Comparison of ENCODE assay signal across 10 cellular contexts in genomic region chr18:63253428-63254372, GRCh38.
DNase-seq lines count a peak whose midpoint lies in the region; ATAC-seq, FAIRE-seq and TF ChIP-seq lines count a peak whose summit lies in the region.
"Had no signal": no experiment of that assay in that cellular context is flagged by ENCODE, and none has a peak within 500 bp of the region (broad histone marks: within the 10 kb centered on the region; RNA-seq: fewer than 3 reads in every experiment).

No MANE protein-coding gene starts in this region.

- TF ChIP-seq EP300 in A549 (IDR thresholded peaks at IDR 0.05), result no peak

- no peaks in the 10 kb centered on the region for H3K4me1 ChIP-seq in A549
- no peaks in the 10 kb centered on the region for H3K4me1 ChIP-seq in astrocyte (ENCODE audit: insufficient read depth, low read length)
- peaks cover 10% of the 10 kb centered on the region for H3K4me1 ChIP-seq in lower lobe of right lung
- H3K4me1 ChIP-seq in prostate gland (replicated peaks), result peaks cover 4% of the 10 kb centered on the region
- H3K4me1 ChIP-seq in neural progenitor cell, result no peaks in the 10 kb centered on the region

- FAIRE-seq in A549 (lab: Jason Lieb, UNC) (no peak), astrocyte (lab: Jason Lieb, UNC) (peak; percentile 47)

- CTCF ChIA-PET in A549 (lab: Yijun Ruan, JAX), result no interaction called here

- TF ChIP-seq POLR2A in A549 (IDR thresholded peaks at IDR 0.05; ENCODE audit: low read length) (no peak), prostate gland (IDR thresholded peaks at IDR 0.05) (no peak), erythroblast (IDR thresholded peaks at IDR 0.05; ENCODE audit: low read length) (no peak)

- H3K27ac Mint-ChIP-seq in astrocyte (ENCODE audit: unreplicated experiment) (peak overlapping the region; percentile 6), neural progenitor cell (no peak overlapping the region)

- H3K27me3 ChIP-seq in astrocyte (ENCODE audit: insufficient read depth, low read length) (no peaks in the 10 kb centered on the region), lower lobe of right lung (ENCODE audit: low read depth) (no peaks in the 10 kb centered on the region), prostate gland (replicated peaks; ENCODE audit: insufficient read depth) (no peaks in the 10 kb centered on the region), neural progenitor cell (no peaks in the 10 kb centered on the region)

- H3K4me3 ChIP-seq in A549 (no peak overlapping the region), astrocyte (ENCODE audit: insufficient read depth, low read depth, low read length) (no peak overlapping the region), lower lobe of right lung (no peak overlapping the region), prostate gland (no peak overlapping the region), neural progenitor cell (no peak overlapping the region)

- H3K27ac ChIP-seq in A549, result no peak overlapping the region
- H3K27ac ChIP-seq in astrocyte (ENCODE audit: low read depth, low read length), result no peak overlapping the region
- H3K27ac ChIP-seq in lower lobe of right lung, result peak overlapping the region; percentile 26
- H3K27ac ChIP-seq in prostate gland, result no peak overlapping the region
- no peak overlapping the region for H3K27ac ChIP-seq in neural progenitor cell

- H3K9me3 Mint-ChIP-seq in astrocyte (ENCODE audit: unreplicated experiment) (no peaks in the 10 kb centered on the region), neural progenitor cell (peaks cover 11% of the 10 kb centered on the region)

- H4K20me1 ChIP-seq in astrocyte (ENCODE audit: insufficient read depth, low read length) (no peaks in the 10 kb centered on the region), neural progenitor cell (ENCODE audit: low read depth) (no peaks in the 10 kb centered on the region)

- H3K9ac ChIP-seq in astrocyte (ENCODE audit: low read length) (no peak overlapping the region), neural progenitor cell (no peak overlapping the region)

- H3K36me3 ChIP-seq in astrocyte (ENCODE audit: insufficient read depth, low read length) (no peaks in the 10 kb centered on the region), lower lobe of right lung (no peaks in the 10 kb centered on the region), prostate gland (no peaks in the 10 kb centered on the region), neural progenitor cell (no peaks in the 10 kb centered on the region)

- WGBS in A549 (ENCODE audit: missing lambda C conversion rate), result 36% methylated on average over 10 of the region's 10 CpGs
- WGBS in prostate gland, result 25% methylated on average over 10 of the region's 10 CpGs

- H3K9me3 ChIP-seq in A549 (no peaks in the 10 kb centered on the region), astrocyte (ENCODE audit: insufficient read depth, low read depth, low read length) (no peaks in the 10 kb centered on the region), lower lobe of right lung (no peaks in the 10 kb centered on the region), prostate gland (no peaks in the 10 kb centered on the region), neural progenitor cell (ENCODE audit: low read depth) (no peaks in the 10 kb centered on the region)

- H3K36me3 Mint-ChIP-seq in astrocyte (ENCODE audit: low read depth, unreplicated experiment), result no peaks in the 10 kb centered on the region
- H3K36me3 Mint-ChIP-seq in neural progenitor cell, result peaks cover 5% of the 10 kb centered on the region

- H3K4me2 ChIP-seq in A549, result no peak overlapping the region
- H3K4me2 ChIP-seq in astrocyte (ENCODE audit: low read length), result peak overlapping the region; percentile 49
- H3K4me2 ChIP-seq in neural progenitor cell, result no peak overlapping the region

- no peak for TF ChIP-seq CTCF in A549 (IDR thresholded peaks at IDR 0.05)
- no peak for TF ChIP-seq CTCF in astrocyte (IDR thresholded peaks at IDR 0.05; ENCODE audit: insufficient read depth, low read depth, low read length)
- TF ChIP-seq CTCF in lower lobe of right lung (IDR thresholded peaks at IDR 0.05), result no peak
- no peak for TF ChIP-seq CTCF in prostate gland (IDR thresholded peaks at IDR 0.05)
- no peak for TF ChIP-seq CTCF in neural progenitor cell (IDR thresholded peaks at IDR 0.05)

- H3K4me3 Mint-ChIP-seq in astrocyte (ENCODE audit: unreplicated experiment), result no peak overlapping the region
- no peak overlapping the region for H3K4me3 Mint-ChIP-seq in neural progenitor cell

- no peak for TF ChIP-seq RAD21 in A549 (conservative IDR thresholded peaks at IDR 0.05 in 1 of 2, IDR thresholded peaks at IDR 0.05 in 1 of 2)

- POLR2A ChIA-PET in A549 (lab: Yijun Ruan, JAX), result no interaction called here

- no peak overlapping the region for H2AFZ ChIP-seq in astrocyte (ENCODE audit: low read depth, low read length)
- no peak overlapping the region for H2AFZ ChIP-seq in neural progenitor cell (replicated peaks)

- H3K79me2 ChIP-seq in astrocyte (ENCODE audit: insufficient read depth, low read length) (no peaks in the 10 kb centered on the region), neural progenitor cell (ENCODE audit: low read depth) (no peaks in the 10 kb centered on the region)

- no peak for ATAC-seq in A549
- peak; percentile 70 to 74 for ATAC-seq in lower lobe of right lung
- ATAC-seq: HCT116 had no signal

- DNase-seq in A549 (ENCODE audit: low read depth in 1 of 2, low spot score in 1 of 2), result no peak
- DNase-seq in HT1080 (ENCODE audit: low read depth), result peak; percentile 37
- peak; percentile 59 for DNase-seq in astrocyte (ENCODE audit: low read depth)
- DNase-seq in lower lobe of right lung, result no peak
- DNase-seq in prostate gland (ENCODE audit: low spot score), result no peak
- DNase-seq in amygdala (lab: John Stamatoyannopoulos, UW), result no peak
- DNase-seq in neural progenitor cell (ENCODE audit: low spot score), result no peak
- no peak for DNase-seq in erythroblast (lab: John Stamatoyannopoulos, UW)
- DNase-seq: NCI-H146 had no signal

- H3K4me1 Mint-ChIP-seq in astrocyte (ENCODE audit: low read depth, unreplicated experiment) (peaks cover 6% of the 10 kb centered on the region), neural progenitor cell (peaks cover 2% of the 10 kb centered on the region)

- H3K27me3 Mint-ChIP-seq in astrocyte (ENCODE audit: low read depth, unreplicated experiment), result no peaks in the 10 kb centered on the region
- H3K27me3 Mint-ChIP-seq in neural progenitor cell (ENCODE audit: insufficient read depth, low read depth), result no peaks in the 10 kb centered on the region

- no peaks in the 10 kb centered on the region for H3F3A ChIP-seq in neural progenitor cell (ENCODE audit: low read depth)

- intact Hi-C loops in lower lobe of right lung (cut with DNase I), result no loop called here
- intact Hi-C loops in prostate gland (cut with DNase I), result no loop called here

TF ChIP-seq in A549, 52 proteins besides CTCF, POLR2A, EP300 and RAD21:
- TF ChIP-seq NR3C1 (IDR thresholded peaks at IDR 0.05) (no peak), MAFK (IDR thresholded peaks at IDR 0.05; ENCODE audit: partially characterized antibody) (peak; percentile 7)

Comparison
In these comparisons a context has a peak if more than half of its experiments do, and no peak if none do; other contexts are left out.
1. ATAC-seq: peak in lower lobe of right lung (2 of 2); none in A549 (0 of 2).
2. DNase-seq: peak in HT1080 (single experiment) and astrocyte (single experiment); none in A549 (0 of 2), lower lobe of right lung (single experiment), prostate gland (single experiment), amygdala (0 of 56), neural progenitor cell (single experiment) and erythroblast (0 of 2).